ENCODE assay signal across 8 cellular contexts in genomic region chr17:57999496-58000017, GRCh38. TPM values are rescaled to one million over a fixed set of nuclear protein-coding genes. Genes with fewer than 3 reads are reported as not detected.
DNase-seq lines count a peak whose midpoint lies in the region; ATAC-seq and TF ChIP-seq lines count a peak whose summit lies in the region.

No MANE protein-coding gene starts in this region.

- TF ChIP-seq CTCF in GM12874 (IDR thresholded peaks at IDR 0.05; ENCODE audit: insufficient read depth, low read depth, low read length) (peak; percentile 48), mesothelial cell of epicardium (IDR thresholded peaks at IDR 0.05; ENCODE audit: unreplicated experiment) (peak; percentile 87)

- H3K9me3 Mint-ChIP-seq in mesothelial cell of epicardium, result no peaks in the 10 kb centered on the region

- H3K4me3 Mint-ChIP-seq in mesothelial cell of epicardium, result no peak overlapping the region

- H3K4me1 Mint-ChIP-seq in mesothelial cell of epicardium, result peaks cover 29% of the 10 kb centered on the region

- ATAC-seq in HG02642 (IDR thresholded peaks at IDR 0.05; ENCODE audit: poor library complexity, unreplicated experiment) (no peak), GM21737 (IDR thresholded peaks at IDR 0.05; ENCODE audit: unreplicated experiment) (no peak)

- H3K27me3 Mint-ChIP-seq in mesothelial cell of epicardium (ENCODE audit: low read depth), result no peaks in the 10 kb centered on the region

- H3K27ac Mint-ChIP-seq in mesothelial cell of epicardium, result peak overlapping the region; percentile 64

- DNase-seq in AG08395 (ENCODE audit: low spot score) (peak; percentile 54), MV-4-11 (lab: John Stamatoyannopoulos, UW) (peak; percentile 66), SHP77 treated with DMSO at 0.1 percent for 48 hours (lab: John Stamatoyannopoulos, UW) (peak; percentile 45), mesothelial cell of epicardium (ENCODE audit: low spot score in 2 of 2, unreplicated experiment in 2 of 2) (no peak)
- DNase-seq in effector CD4-positive, alpha-beta T cell, result peak; percentile 13

- peaks cover 20% of the 10 kb centered on the region for H3K36me3 Mint-ChIP-seq in mesothelial cell of epicardium

RNA-seq across cellular contexts. Expression of gene SRSF1, which starts 7.5 kb away (rescaled TPM):
- total RNA-seq in mesothelial cell of epicardium, result 258 to 267 TPM (median 264 TPM) in 3 replicates

RNA-seq across cellular contexts. Expression of gene VEZF1, which starts 11.5 kb away (rescaled TPM):
- 80.6 to 84.9 TPM (median 82.5 TPM) in 3 replicates for total RNA-seq in mesothelial cell of epicardium

RNA-seq across cellular contexts. Expression of gene CUEDC1, which starts 44.3 kb away (rescaled TPM):
- total RNA-seq in mesothelial cell of epicardium, result 37.0 to 38.7 TPM (median 37.8 TPM) in 3 replicates

Comparison
In these comparisons a context has a peak if more than half of its experiments do, and no peak if none do; other contexts are left out.
1. DNase-seq: peak in AG08395 (single experiment), MV-4-11 (single experiment), SHP77 treated with DMSO at 0.1 percent for 48 hours (single experiment) and effector CD4-positive, alpha-beta T cell (single experiment); none in mesothelial cell of epicardium (0 of 2).